13 cellular contexts compared by ENCODE assay signal in the genomic region with DNA sequence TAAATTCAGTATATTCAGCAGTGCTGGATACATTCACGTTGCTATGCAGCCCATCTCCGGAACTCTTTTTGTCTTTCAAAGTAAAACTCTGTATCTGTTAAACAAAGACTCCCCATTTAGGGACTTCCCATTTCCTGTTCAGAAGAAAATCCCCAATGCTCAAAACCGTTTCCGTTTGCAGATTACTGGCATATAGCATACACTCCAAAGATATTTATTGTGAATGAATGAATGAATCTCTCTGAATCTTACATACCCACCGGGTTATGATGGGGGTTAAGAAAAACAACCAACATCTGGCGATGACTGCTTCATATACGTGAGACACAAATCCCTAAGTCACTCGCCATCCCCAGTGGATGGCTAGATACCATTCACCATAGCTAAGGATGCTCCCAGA. TPM values are rescaled to one million over a fixed set of nuclear protein-coding genes. Genes with fewer than 3 reads are reported as not detected.
DNase-seq lines count a peak whose midpoint lies in the region; ATAC-seq and TF ChIP-seq lines count a peak whose summit lies in the region.
"Had no signal": no experiment of that assay in that cellular context is flagged by ENCODE, and none has a peak within 500 bp of the region (broad histone marks: within the 10 kb centered on the region; RNA-seq: fewer than 3 reads in every experiment).

No MANE protein-coding gene starts in this region.

- H3K27me3 Mint-ChIP-seq in activated naive CD4-positive, alpha-beta T cell treated with anti-CD3 and anti-CD28 coated beads for 36 hours (ENCODE audit: low read depth), result peaks cover 44% of the 10 kb centered on the region

- 16 to 42% methylated on average over 8 of the region's 8 CpGs for WGBS in upper lobe of left lung, 2 donors

- DNase-seq in RPMI7951 (ENCODE audit: low read depth) (peak; percentile 19), fibroblast of peridontal ligament (ENCODE audit: extremely low read depth) (peak; percentile 26), upper lobe of left lung (no peak), cerebellar cortex (ENCODE audit: low spot score) (no peak), anterior cingulate cortex (lab: John Stamatoyannopoulos, UW) (no peak)
- no peak for DNase-seq in activated naive CD4-positive, alpha-beta T cell treated with anti-CD3 and anti-CD28 coated beads for 36 hours
- DNase-seq: activated CD4-positive, alpha-beta T cell treated with anti-CD3 and anti-CD28 coated beads, Interleukin-2, amount 50 U/mL, for 4 hours; activated naive CD8-positive, alpha-beta T cell treated with anti-CD3 and anti-CD28 coated beads, Interleukin-2, amount 10 ng/mL, durations not matched to agents 7 days and 5 days; stomach had no signal

- H3K4me1 ChIP-seq in BLaER1 treated with 17β-estradiol and CSF1 and Interleukin-3, amounts not matched to agents 10 nM and 100 nM, result peaks cover 13 to 24% (median 17%) of the 10 kb centered on the region in 10 experiments
- H3K4me1 ChIP-seq in parathyroid adenoma (peaks cover 8% of the 10 kb centered on the region), upper lobe of left lung (peaks cover 7 to 22% (median 16%) of the 10 kb centered on the region in 4 donors)

- TF ChIP-seq EP300 in upper lobe of left lung (IDR thresholded peaks at IDR 0.05), result no peak

- no peak overlapping the region for H3K4me3 Mint-ChIP-seq in activated naive CD4-positive, alpha-beta T cell treated with anti-CD3 and anti-CD28 coated beads for 36 hours

- ATAC-seq in upper lobe of left lung (ENCODE audit: low FRiP score in 2 of 2), result no peak

- CTCF ChIA-PET in activated naive CD4-positive, alpha-beta T cell treated with anti-CD3 and anti-CD28 coated beads for 36 hours (lab: Charles Lee), result interaction anchor here (1.4 kb wide), 1 partner anchor 53 kb away, joined by 3 read pairs; no protein-coding TSS in a partner anchor

- no peak overlapping the region for H3K27ac ChIP-seq in BLaER1 treated with 17β-estradiol and CSF1 and Interleukin-3, amounts not matched to agents 10 nM and 100 nM
- H3K27ac ChIP-seq in parathyroid adenoma (no peak overlapping the region), upper lobe of left lung (no peak overlapping the region)
- H3K27ac ChIP-seq: epithelial cell of prostate had no signal

- H2AFZ ChIP-seq in parathyroid adenoma, result no peak overlapping the region

- H3K27me3 ChIP-seq in BLaER1 treated with 17β-estradiol and CSF1 and Interleukin-3, amounts not matched to agents 10 nM and 100 nM, result peaks cover 51 to 63% (median 60%) of the 10 kb centered on the region in 11 experiments
- H3K27me3 ChIP-seq in parathyroid adenoma (ENCODE audit: control insufficient read depth, insufficient read depth, low read length) (no peaks in the 10 kb centered on the region), upper lobe of left lung (peaks cover 0 to 21% (median 6%) of the 10 kb centered on the region in 4 donors)

- H3K36me3 Mint-ChIP-seq in activated naive CD4-positive, alpha-beta T cell treated with anti-CD3 and anti-CD28 coated beads for 36 hours (ENCODE audit: low read depth), result no peaks in the 10 kb centered on the region
- H3K36me3 Mint-ChIP-seq: activated naive CD8-positive, alpha-beta T cell treated with anti-CD3 and anti-CD28 coated beads, Interleukin-2, amount 10 ng/mL, durations not matched to agents 7 days and 5 days; memory B cell had no signal

- no peaks in the 10 kb centered on the region for H3K9me3 Mint-ChIP-seq in activated naive CD4-positive, alpha-beta T cell treated with anti-CD3 and anti-CD28 coated beads for 36 hours
- H3K9me3 Mint-ChIP-seq: activated naive CD8-positive, alpha-beta T cell treated with anti-CD3 and anti-CD28 coated beads, Interleukin-2, amount 10 ng/mL, durations not matched to agents 7 days and 5 days; memory B cell had no signal

- TF ChIP-seq POLR2A in upper lobe of left lung (IDR thresholded peaks at IDR 0.05), result no peak

- H3K4me1 Mint-ChIP-seq in activated naive CD4-positive, alpha-beta T cell treated with anti-CD3 and anti-CD28 coated beads for 36 hours (ENCODE audit: low read depth), result peaks cover 13% of the 10 kb centered on the region

- no peaks in the 10 kb centered on the region for H3K9me3 ChIP-seq in BLaER1 treated with 17β-estradiol and CSF1 and Interleukin-3, amounts not matched to agents 10 nM and 100 nM (replicated peaks in 1 of 11)
- no peaks in the 10 kb centered on the region for H3K9me3 ChIP-seq in parathyroid adenoma (ENCODE audit: control insufficient read depth, low read length)
- no peaks in the 10 kb centered on the region for H3K9me3 ChIP-seq in upper lobe of left lung
- H3K9me3 ChIP-seq: stomach had no signal

- H3K4me3 ChIP-seq in BLaER1 treated with 17β-estradiol and CSF1 and Interleukin-3, amounts not matched to agents 10 nM and 100 nM, result no peak overlapping the region
- H3K4me3 ChIP-seq in parathyroid adenoma (ENCODE audit: low read depth, low read length), result no peak overlapping the region
- peak overlapping the region in 1 of 4 donors; percentile 43 for H3K4me3 ChIP-seq in upper lobe of left lung

- no peak overlapping the region for H3K27ac Mint-ChIP-seq in activated naive CD4-positive, alpha-beta T cell treated with anti-CD3 and anti-CD28 coated beads for 36 hours
- H3K27ac Mint-ChIP-seq: activated naive CD8-positive, alpha-beta T cell treated with anti-CD3 and anti-CD28 coated beads, Interleukin-2, amount 10 ng/mL, durations not matched to agents 7 days and 5 days; memory B cell had no signal

- H4K20me1 ChIP-seq in BLaER1 treated with 17β-estradiol and CSF1 and Interleukin-3, amounts not matched to agents 10 nM and 100 nM, result peaks cover 0 to 24% (median 7%) of the 10 kb centered on the region in 11 experiments; a peak in 12 of 22 replicates

- no peak for TF ChIP-seq CTCF in parathyroid adenoma (IDR thresholded peaks at IDR 0.05)
- TF ChIP-seq CTCF in upper lobe of left lung (IDR thresholded peaks at IDR 0.05), result no peak

- intact Hi-C loops in activated naive CD4-positive, alpha-beta T cell treated with anti-CD3 and anti-CD28 coated beads for 36 hours (cut with micrococcal nuclease), result no loop called here

- no peaks in the 10 kb centered on the region for H3K79me2 ChIP-seq in parathyroid adenoma

- H3K36me3 ChIP-seq in BLaER1 treated with 17β-estradiol and CSF1 and Interleukin-3, amounts not matched to agents 10 nM and 100 nM, result no peaks in the 10 kb centered on the region
- H3K36me3 ChIP-seq in parathyroid adenoma (ENCODE audit: control insufficient read depth, insufficient read depth, low read length) (no peaks in the 10 kb centered on the region), upper lobe of left lung (no peaks in the 10 kb centered on the region)

- no peak overlapping the region for H3K9ac ChIP-seq in BLaER1 treated with 17β-estradiol and CSF1 and Interleukin-3, amounts not matched to agents 10 nM and 100 nM
- no peak overlapping the region for H3K9ac ChIP-seq in parathyroid adenoma

- H3K4me2 ChIP-seq in BLaER1 treated with 17β-estradiol and CSF1 and Interleukin-3, amounts not matched to agents 10 nM and 100 nM, result peak overlapping the region in 10 of 11 experiments; percentile 64 to 92 (median 82); a peak in 17 of 22 replicates
- H3K4me2 ChIP-seq in parathyroid adenoma (ENCODE audit: low read length), result peak overlapping the region; percentile 51

RNA-seq across cellular contexts. Expression of a gene that starts 1.6 kb away (rescaled TPM):
- 949 and 1,053 TPM in 2 replicates for total RNA-seq in RPMI7951 (2014; rRNA removed; shearing (Covaris generic))
- 10 to 100 TPM in 2 of 6 donors, 1 to 10 TPM in 2, under 1 TPM in 1, not detected in 1; 0.39 to 30.5 (median 2.7) TPM for total RNA-seq in upper lobe of left lung
- total RNA-seq in activated naive CD4-positive, alpha-beta T cell treated with anti-CD3 and anti-CD28 coated beads for 36 hours, result under 1 TPM; 0.07 to 0.17 TPM
- total RNA-seq: activated naive CD8-positive, alpha-beta T cell treated with anti-CD3 and anti-CD28 coated beads, Interleukin-2, amount 10 ng/mL, durations not matched to agents 7 days and 5 days had no signal

RNA-seq across cellular contexts. Expression of a gene that starts 39.9 kb away (rescaled TPM):
- total RNA-seq in RPMI7951 (2014; rRNA removed; shearing (Covaris generic)), result 0.24 and 0.49 TPM in 2 replicates
- 1 to 10 TPM; 1.7 to 5.0 (median 3.0) TPM for total RNA-seq in upper lobe of left lung
- under 1 TPM; 0.35 to 0.57 TPM for total RNA-seq in activated naive CD4-positive, alpha-beta T cell treated with anti-CD3 and anti-CD28 coated beads for 36 hours

Comparison
In these comparisons a context has a peak if more than half of its experiments do, and no peak if none do; other contexts are left out.
1. DNase-seq: peak in RPMI7951 (single experiment) and fibroblast of peridontal ligament (single experiment); none in upper lobe of left lung (0 of 2), cerebellar cortex (single experiment), anterior cingulate cortex (0 of 58) and activated naive CD4-positive, alpha-beta T cell treated with anti-CD3 and anti-CD28 coated beads for 36 hours (single experiment).
2. RNA of a gene that starts 1.6 kb away (total RNA-seq): 949 to 1,053 TPM in RPMI7951; 0.39 to 30.5 TPM in upper lobe of left lung and 0.07 to 0.17 TPM in activated naive CD4-positive, alpha-beta T cell treated with anti-CD3 and anti-CD28 coated beads for 36 hours; every median in the first group is over 10 times any median in the second.